In genomic region chr4:133372699-133373098, GRCh38 we compare ENCODE assay signal across 22 cellular contexts.
DNase-seq lines count a peak whose midpoint lies in the region; ATAC-seq and TF ChIP-seq lines count a peak whose summit lies in the region.
"Had no signal": no experiment of that assay in that cellular context is flagged by ENCODE, and none has a peak within 500 bp of the region (broad histone marks: within the 10 kb centered on the region; RNA-seq: fewer than 3 reads in every experiment).

No MANE protein-coding gene starts in this region.

- TF ChIP-seq CTCF in DND-41 (IDR thresholded peaks at IDR 0.05; ENCODE audit: borderline replicate concordance, extremely low read depth, low read length, poor library complexity, severe bottlenecking), result no peak
- TF ChIP-seq CTCF in neural progenitor cell (IDR thresholded peaks at IDR 0.05), result no peak
- TF ChIP-seq CTCF in upper lobe of left lung (IDR thresholded peaks at IDR 0.05), result no peak

- no peaks in the 10 kb centered on the region for H3K79me2 ChIP-seq in DND-41 (ENCODE audit: insufficient read depth, low read length)
- H3K79me2 ChIP-seq in neural progenitor cell (ENCODE audit: low read depth), result no peaks in the 10 kb centered on the region

- no peak for DNase-seq in DND-41
- peak; percentile 39 for DNase-seq in NCI-H82 treated with DMSO at 0.1 percent for 48 hours (lab: John Stamatoyannopoulos, UW; ENCODE audit: unreplicated experiment)
- DNase-seq in neural progenitor cell (ENCODE audit: low spot score), result peak; percentile 25
- DNase-seq in upper lobe of left lung, result no peak
- no peak for DNase-seq in NCI-H748 (lab: John Stamatoyannopoulos, UW; ENCODE audit: unreplicated experiment)
- DNase-seq in NCI-H526 treated with DMSO at 0.1 percent for 48 hours (lab: John Stamatoyannopoulos, UW), result no peak
- DNase-seq: ACHN; BE2C; C1 segment of cervical spinal cord; CD4-positive, alpha-beta memory T cell; CD4-positive, CD25-positive, alpha-beta regulatory T cell; CD8-positive, alpha-beta memory T cell; COR-L47; DMS 273 treated with DMSO at 0.1 percent for 48 hours; DMS153; DMS53; DMS79; GF-D8 had no signal

- H3K27ac ChIP-seq in DND-41 (ENCODE audit: low read length) (no peak overlapping the region), neural progenitor cell (no peak overlapping the region), upper lobe of left lung (no peak overlapping the region)
- H3K27ac ChIP-seq: 22Rv1, A549, BLaER1 had no signal

- H3K4me1 Mint-ChIP-seq in neural progenitor cell, result peaks cover 13% of the 10 kb centered on the region
- H3K4me1 Mint-ChIP-seq: CD14-positive monocyte; CD4-positive, alpha-beta memory T cell; CD4-positive, CD25-positive, alpha-beta regulatory T cell; CD8-positive, alpha-beta memory T cell had no signal

- H3K9me3 ChIP-seq in DND-41 (ENCODE audit: insufficient read depth, low read length, severe bottlenecking) (peaks cover 5% of the 10 kb centered on the region), neural progenitor cell (ENCODE audit: low read depth) (no peaks in the 10 kb centered on the region), upper lobe of left lung (no peaks in the 10 kb centered on the region)
- H3K9me3 ChIP-seq: A549, BE2C, BLaER1 had no signal

- peaks cover 2% of the 10 kb centered on the region for H3K36me3 Mint-ChIP-seq in neural progenitor cell
- H3K36me3 Mint-ChIP-seq: CD14-positive monocyte; CD4-positive, alpha-beta memory T cell; CD4-positive, CD25-positive, alpha-beta regulatory T cell had no signal

- H3F3A ChIP-seq in neural progenitor cell (ENCODE audit: low read depth), result no peaks in the 10 kb centered on the region

- TF ChIP-seq POLR2A in upper lobe of left lung (IDR thresholded peaks at IDR 0.05), result no peak

- peaks cover 7% of the 10 kb centered on the region for H3K27me3 Mint-ChIP-seq in neural progenitor cell (ENCODE audit: insufficient read depth, low read depth)
- H3K27me3 Mint-ChIP-seq: CD4-positive, alpha-beta memory T cell; CD4-positive, CD25-positive, alpha-beta regulatory T cell; CD8-positive, alpha-beta memory T cell had no signal

- no peak for TF ChIP-seq EP300 in upper lobe of left lung (IDR thresholded peaks at IDR 0.05)

- ATAC-seq in DND-41 (ENCODE audit: insufficient read depth, low read depth) (no peak), upper lobe of left lung (ENCODE audit: low FRiP score in 2 of 2) (no peak)
- ATAC-seq: A549 had no signal

- H2AFZ ChIP-seq in DND-41 (ENCODE audit: low read depth, low read length), result 0 out of 2 replicates have a peak overlapping the region, but pooled peaks have one; percentile 3
- no peak overlapping the region for H2AFZ ChIP-seq in neural progenitor cell (replicated peaks)

- H3K27ac Mint-ChIP-seq in neural progenitor cell, result peak overlapping the region; percentile 15
- H3K27ac Mint-ChIP-seq: CD14-positive monocyte; CD4-positive, alpha-beta memory T cell; CD4-positive, CD25-positive, alpha-beta regulatory T cell; CD8-positive, alpha-beta memory T cell had no signal

- H4K20me1 ChIP-seq in DND-41 (ENCODE audit: insufficient read depth, low read length) (no peaks in the 10 kb centered on the region), neural progenitor cell (ENCODE audit: low read depth) (no peaks in the 10 kb centered on the region)
- H4K20me1 ChIP-seq: BLaER1 had no signal

- H3K9ac ChIP-seq in DND-41 (ENCODE audit: low read depth, low read length) (no peak overlapping the region), neural progenitor cell (no peak overlapping the region)
- H3K9ac ChIP-seq: BLaER1 had no signal

- H3K27me3 ChIP-seq in DND-41 (ENCODE audit: insufficient read depth, low read length, poor library complexity) (no peaks in the 10 kb centered on the region), neural progenitor cell (no peaks in the 10 kb centered on the region), upper lobe of left lung (no peaks in the 10 kb centered on the region)
- H3K27me3 ChIP-seq: BE2C, BLaER1 had no signal

- no peak overlapping the region for H3K4me3 Mint-ChIP-seq in neural progenitor cell
- H3K4me3 Mint-ChIP-seq: CD14-positive monocyte; CD4-positive, alpha-beta memory T cell; CD4-positive, CD25-positive, alpha-beta regulatory T cell; CD8-positive, alpha-beta memory T cell had no signal

- WGBS in upper lobe of left lung, 2 donors, result 84 to 90% methylated on average over 2 of the region's 2 CpGs

- H3K4me3 ChIP-seq in DND-41 (ENCODE audit: low read depth in 1 of 2, low read length in 2 of 2), result no peak overlapping the region
- no peak overlapping the region for H3K4me3 ChIP-seq in neural progenitor cell
- no peak overlapping the region for H3K4me3 ChIP-seq in upper lobe of left lung
- H3K4me3 ChIP-seq: A549, BLaER1 had no signal

- H3K4me1 ChIP-seq in DND-41 (ENCODE audit: insufficient read depth, low read length) (no peaks in the 10 kb centered on the region), neural progenitor cell (no peaks in the 10 kb centered on the region), upper lobe of left lung (no peaks in the 10 kb centered on the region)
- H3K4me1 ChIP-seq: A549, BE2C, BLaER1 had no signal

- H3K9me3 Mint-ChIP-seq in neural progenitor cell, result peaks cover 11% of the 10 kb centered on the region

- no peaks in the 10 kb centered on the region for H3K36me3 ChIP-seq in DND-41 (ENCODE audit: insufficient read depth, low read length)
- no peaks in the 10 kb centered on the region for H3K36me3 ChIP-seq in neural progenitor cell
- H3K36me3 ChIP-seq in upper lobe of left lung, result no peaks in the 10 kb centered on the region
- H3K36me3 ChIP-seq: BE2C, BLaER1 had no signal

- H3K4me2 ChIP-seq in DND-41 (ENCODE audit: insufficient read depth, low read length) (no peak overlapping the region), neural progenitor cell (no peak overlapping the region)
- H3K4me2 ChIP-seq: A549, BLaER1 had no signal

Comparison
In these comparisons a context has a peak if more than half of its experiments do, and no peak if none do; other contexts are left out.
1. DNase-seq: peak in NCI-H82 treated with DMSO at 0.1 percent for 48 hours (single experiment) and neural progenitor cell (single experiment); none in DND-41 (single experiment), upper lobe of left lung (0 of 2), NCI-H748 (single experiment) and NCI-H526 treated with DMSO at 0.1 percent for 48 hours (single experiment).